Comparison of ENCODE assay signal across 11 cellular contexts in genomic region chr11:112082729-112083128, GRCh38. TPM values are rescaled to one million over a fixed set of nuclear protein-coding genes. Genes with fewer than 3 reads are reported as not detected.
A peak's percentile ranks its signal among the peaks of the same experiment; 100 is the strongest.
DNase-seq lines count a peak whose midpoint lies in the region; ATAC-seq and TF ChIP-seq lines count a peak whose summit lies in the region.
"Had no signal": no experiment of that assay in that cellular context is flagged by ENCODE, and none has a peak within 500 bp of the region (broad histone marks: within the 10 kb centered on the region; RNA-seq: fewer than 3 reads in every experiment).

No MANE protein-coding gene starts in this region.

- DNase-seq in stimulated activated CD4-positive, alpha-beta T cell treated with anti-CD3 and anti-CD28 coated beads, Interleukin-1b, Interleukin-23, amount 100 ng/mL, for 48 hours, result peak; percentile 57
- no peak for DNase-seq in stimulated activated CD4-positive, alpha-beta T cell treated with anti-CD3 and anti-CD28 coated beads, Interleukin-12 subunit alpha, Interleukin-12 subunit beta, amount 100 ng/mL, for 4 hours
- DNase-seq in T-helper 2 cell treated with Interferon-gamma antibody and Interleukin-4, amounts not matched to agents 5 μg/mL and 100 μg/mL, for 36 hours (ENCODE audit: low spot score), result peak; percentile 21
- DNase-seq in fibroblast of mammary gland (ENCODE audit: low read depth), result peak; percentile 86
- no peak for DNase-seq in NCI-H2171 treated with DMSO at 0.1 percent for 48 hours (lab: John Stamatoyannopoulos, UW)
- no peak for DNase-seq in neuronal stem cell (ENCODE audit: low spot score)
- DNase-seq: head of caudate nucleus, NCI-H1092, occipital lobe had no signal

- H3K27ac ChIP-seq in neuronal stem cell (replicated peaks; ENCODE audit: low read length), result no peak overlapping the region

- no peak overlapping the region for H2BK120ac ChIP-seq in neuronal stem cell (ENCODE audit: low read depth, low read length)

- no peak for TF ChIP-seq CTCF in fibroblast of mammary gland (conservative IDR thresholded peaks at IDR 0.05; ENCODE audit: control insufficient read depth, insufficient read depth, low read depth, low read length)

- peaks cover 25% of the 10 kb centered on the region for H3K4me1 Mint-ChIP-seq in T-helper 2 cell treated with Interferon-gamma antibody and Interleukin-4, amounts not matched to agents 5 μg/mL and 100 μg/mL, for 36 hours (ENCODE audit: low read depth)

- H3K14ac ChIP-seq in neuronal stem cell (ENCODE audit: low read length), result no peak overlapping the region

- ATAC-seq in GM19023 (IDR thresholded peaks at IDR 0.05; ENCODE audit: unreplicated experiment) (no peak), HG02973 (IDR thresholded peaks at IDR 0.05; ENCODE audit: unreplicated experiment) (no peak)

- H2BK12ac ChIP-seq in neuronal stem cell (ENCODE audit: low read length), result no peak overlapping the region

- H3K36me3 ChIP-seq in neuronal stem cell (replicated peaks in 1 of 2; ENCODE audit: control insufficient read depth in 2 of 2, insufficient read depth in 2 of 2, low read length in 2 of 2), result peaks cover 13 to 75% of the 10 kb centered on the region in 2 donors

- H3K9ac ChIP-seq in neuronal stem cell (ENCODE audit: low read depth, low read length, poor library complexity), result no peak overlapping the region

- H3K4me3 ChIP-seq in fibroblast of mammary gland (ENCODE audit: control insufficient read depth, low read depth, low read length), result no peak overlapping the region
- no peak overlapping the region for H3K4me3 ChIP-seq in neuronal stem cell (ENCODE audit: low read length in 2 of 2)

- H3K4me1 ChIP-seq in neuronal stem cell (ENCODE audit: control insufficient read depth in 2 of 2, insufficient read depth in 1 of 2, low read depth in 1 of 2, low read length in 2 of 2), result peaks cover 0 to 6% of the 10 kb centered on the region in 2 donors

- no peak overlapping the region for H3K23ac ChIP-seq in neuronal stem cell (ENCODE audit: low read depth, low read length, poor library complexity)

- H3K4me3 Mint-ChIP-seq in T-helper 2 cell treated with Interferon-gamma antibody and Interleukin-4, amounts not matched to agents 5 μg/mL and 100 μg/mL, for 36 hours, result no peak overlapping the region

- H3K79me1 ChIP-seq in neuronal stem cell (ENCODE audit: low read depth, low read length), result peaks cover 5% of the 10 kb centered on the region

- no peaks in the 10 kb centered on the region for H3K9me3 ChIP-seq in neuronal stem cell (replicated peaks in 1 of 2; ENCODE audit: control insufficient read depth in 2 of 2, insufficient read depth in 1 of 2, low read depth in 1 of 2, low read length in 2 of 2)

- no peak overlapping the region for H2BK5ac ChIP-seq in neuronal stem cell (ENCODE audit: low read length)

- H3K27me3 ChIP-seq in neuronal stem cell (ENCODE audit: control insufficient read depth in 3 of 3, insufficient read depth in 3 of 3, low read depth in 1 of 3, low read length in 3 of 3), result no peaks in the 10 kb centered on the region

- no peak overlapping the region for H2AFZ ChIP-seq in neuronal stem cell (ENCODE audit: low read length)

- H4K91ac ChIP-seq in neuronal stem cell (ENCODE audit: low read depth, low read length, poor library complexity), result no peak overlapping the region

- H2BK15ac ChIP-seq in neuronal stem cell (ENCODE audit: low read length), result no peak overlapping the region

- H3K4me2 ChIP-seq in neuronal stem cell (ENCODE audit: insufficient read depth, low read length, poor library complexity, severe bottlenecking), result no peak overlapping the region

- peak overlapping the region; percentile 32 for H3K27ac Mint-ChIP-seq in T-helper 2 cell treated with Interferon-gamma antibody and Interleukin-4, amounts not matched to agents 5 μg/mL and 100 μg/mL, for 36 hours

- no peaks in the 10 kb centered on the region for H3K9me3 Mint-ChIP-seq in T-helper 2 cell treated with Interferon-gamma antibody and Interleukin-4, amounts not matched to agents 5 μg/mL and 100 μg/mL, for 36 hours

- H3K4ac ChIP-seq in neuronal stem cell (ENCODE audit: low read length), result no peak overlapping the region

- H2AK5ac ChIP-seq in neuronal stem cell (ENCODE audit: low read depth, low read length), result no peak overlapping the region

- H4K8ac ChIP-seq in neuronal stem cell (ENCODE audit: low read depth, low read length), result no peak overlapping the region

- H3K18ac ChIP-seq in neuronal stem cell (ENCODE audit: low read length), result no peak overlapping the region

- no CpG with 5 or more reads among the region's 4 CpGs for WGBS in neuronal stem cell (ENCODE audit: extremely low coverage in 2 of 2, insufficient read length in 2 of 2, insufficient replicate concordance in 1 of 2), 2 donors

- no peaks in the 10 kb centered on the region for H3K27me3 Mint-ChIP-seq in T-helper 2 cell treated with Interferon-gamma antibody and Interleukin-4, amounts not matched to agents 5 μg/mL and 100 μg/mL, for 36 hours (ENCODE audit: low read depth)

- peaks cover 64% of the 10 kb centered on the region for H3K36me3 Mint-ChIP-seq in T-helper 2 cell treated with Interferon-gamma antibody and Interleukin-4, amounts not matched to agents 5 μg/mL and 100 μg/mL, for 36 hours (ENCODE audit: low read depth)

RNA-seq across cellular contexts. Expression of gene TIMM8B, which starts 3.8 kb away (rescaled TPM):
- 103 TPM for polyA plus RNA-seq in neuronal stem cell (2013, experiment 1 of 2)
- polyA plus RNA-seq in neuronal stem cell (2013, experiment 2 of 2), result 104 TPM

RNA-seq across cellular contexts. Expression of gene SDHD, which starts 3.9 kb away (rescaled TPM):
- polyA plus RNA-seq in neuronal stem cell (2013, experiment 1 of 2), result 40.2 TPM
- polyA plus RNA-seq in neuronal stem cell (2013, experiment 2 of 2), result 37.0 TPM

RNA-seq across cellular contexts. Expression of gene NKAPD1, which starts 8.6 kb away (rescaled TPM):
- 62.4 TPM for polyA plus RNA-seq in neuronal stem cell (2013, experiment 1 of 2)
- 67.8 TPM for polyA plus RNA-seq in neuronal stem cell (2013, experiment 2 of 2)

RNA-seq across cellular contexts. Expression of gene PIH1D2, which starts 8.9 kb away (rescaled TPM):
- polyA plus RNA-seq in neuronal stem cell (2013, experiment 1 of 2), result 3.0 TPM
- polyA plus RNA-seq in neuronal stem cell (2013, experiment 2 of 2), result 3.2 TPM

RNA-seq across cellular contexts. Expression of gene DLAT, which starts 57.5 kb away (rescaled TPM):
- polyA plus RNA-seq in neuronal stem cell (2013, experiment 1 of 2), result 24.2 TPM
- polyA plus RNA-seq in neuronal stem cell (2013, experiment 2 of 2), result 25.2 TPM

Comparison
In these comparisons a context has a peak if more than half of its experiments do, and no peak if none do; other contexts are left out.
1. DNase-seq: peak in stimulated activated CD4-positive, alpha-beta T cell treated with anti-CD3 and anti-CD28 coated beads, Interleukin-1b, Interleukin-23, amount 100 ng/mL, for 48 hours (single experiment), T-helper 2 cell treated with Interferon-gamma antibody and Interleukin-4, amounts not matched to agents 5 μg/mL and 100 μg/mL, for 36 hours (single experiment) and fibroblast of mammary gland (single experiment); none in stimulated activated CD4-positive, alpha-beta T cell treated with anti-CD3 and anti-CD28 coated beads, Interleukin-12 subunit alpha, Interleukin-12 subunit beta, amount 100 ng/mL, for 4 hours (single experiment), NCI-H2171 treated with DMSO at 0.1 percent for 48 hours (single experiment) and neuronal stem cell (single experiment).